In the genomic region with DNA sequence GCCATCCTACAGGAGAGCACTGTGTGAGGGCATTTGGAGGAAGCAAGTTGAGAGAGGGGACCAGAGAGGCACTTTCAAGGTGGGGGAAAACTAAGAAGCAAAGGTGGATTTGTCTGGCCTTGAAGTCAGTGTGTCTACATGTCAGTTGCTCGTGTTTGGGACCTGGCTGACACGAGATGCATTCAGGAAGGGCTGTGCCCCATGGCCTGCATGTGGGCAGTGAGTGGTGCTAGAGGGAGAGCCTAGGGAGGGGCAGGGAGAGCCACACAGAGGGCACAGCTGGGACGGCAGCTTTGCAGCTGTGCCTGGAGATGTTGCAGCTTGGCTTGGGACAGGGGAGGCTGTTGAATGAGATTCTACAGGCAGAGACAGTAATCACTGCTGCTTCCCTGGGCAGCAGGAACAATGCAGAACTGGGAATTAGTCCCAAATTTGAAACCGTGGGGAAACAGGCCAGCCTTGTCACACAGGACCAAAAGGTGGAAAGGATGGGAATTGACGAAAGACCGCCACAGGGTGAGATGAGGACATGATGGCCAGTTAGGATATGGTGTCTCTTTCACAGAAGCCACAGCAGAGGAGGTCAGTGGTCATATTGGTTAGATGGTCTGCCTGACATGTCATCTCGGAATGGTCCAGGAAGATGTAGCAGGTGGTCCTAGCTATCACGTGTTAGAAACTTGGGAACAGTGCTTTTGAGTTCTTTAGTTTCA, we compare ENCODE assay signal across 17 cellular contexts. TPM values are rescaled to one million over a fixed set of nuclear protein-coding genes. Genes with fewer than 3 reads are reported as not detected.
DNase-seq lines count a peak whose midpoint lies in the region; ATAC-seq and TF ChIP-seq lines count a peak whose summit lies in the region.
"Had no signal": no experiment of that assay in that cellular context is flagged by ENCODE, and none has a peak within 500 bp of the region (broad histone marks: within the 10 kb centered on the region; RNA-seq: fewer than 3 reads in every experiment).

No MANE protein-coding gene starts in this region.

- H3K27ac ChIP-seq in CD8-positive, alpha-beta memory T cell (ENCODE audit: low read depth, low read length) = no peak overlapping the region
- H3K27ac ChIP-seq in H9 (ENCODE audit: insufficient read length, low read depth, low read length) (no peak overlapping the region), adipose tissue (ENCODE audit: low read depth, low read length) (peak overlapping the region; percentile 51)
- H3K27ac ChIP-seq: coronary artery, tibial nerve had no signal

- H3K4me3 ChIP-seq in CD8-positive, alpha-beta memory T cell (ENCODE audit: low read length) = no peak overlapping the region
- H3K4me3 ChIP-seq in mucosa of descending colon = no peak overlapping the region
- H3K4me3 ChIP-seq: coronary artery, tibial nerve had no signal

- H2AK5ac ChIP-seq in H9 (ENCODE audit: insufficient read length, low read length) = no peak overlapping the region

- no peak overlapping the region for H3K4me2 ChIP-seq in H9 (ENCODE audit: insufficient read depth, insufficient read length, low read length)

- H3K23me2 ChIP-seq in H9 (ENCODE audit: insufficient read length, low read depth, low read length, poor library complexity, severe bottlenecking) = no peaks in the 10 kb centered on the region

- H3K9me3 Mint-ChIP-seq in CD8-positive, alpha-beta memory T cell = no peaks in the 10 kb centered on the region
- no peaks in the 10 kb centered on the region for H3K9me3 Mint-ChIP-seq in H9
- H3K9me3 Mint-ChIP-seq: activated T-cell treated with anti-CD3 and anti-CD28 coated beads, Interleukin-2, amount 50 U/mL, for 72 hours; naive thymus-derived CD4-positive, alpha-beta T cell had no signal

- H3K4me1 Mint-ChIP-seq in CD8-positive, alpha-beta memory T cell = peaks cover 8 to 18% (median 12%) of the 10 kb centered on the region in 3 donors
- H3K4me1 Mint-ChIP-seq in H9 = peaks cover 5% of the 10 kb centered on the region in 2 experiments; a peak in 3 of 4 replicates

- H3K4ac ChIP-seq in H9 (ENCODE audit: low read depth, low read length) = no peak overlapping the region

- peaks cover 74% of the 10 kb centered on the region for H3K36me3 ChIP-seq in CD8-positive, alpha-beta memory T cell (ENCODE audit: insufficient read depth, low read length)
- peaks cover 61% of the 10 kb centered on the region for H3K36me3 ChIP-seq in mucosa of descending colon (ENCODE audit: low read depth)

- CTCF ChIA-PET in CD8-positive, alpha-beta memory T cell (lab: Charles Lee) = no interaction called here

- no peaks in the 10 kb centered on the region for H3K79me2 ChIP-seq in H9 (ENCODE audit: insufficient read depth, low read length)

- no peak overlapping the region for H3K9ac ChIP-seq in H9 (ENCODE audit: extremely low read depth, insufficient read length, low read length)

- no peaks in the 10 kb centered on the region for H4K20me1 ChIP-seq in H9 (ENCODE audit: control insufficient read depth, insufficient read depth, insufficient read length)

- no peak overlapping the region for H2BK12ac ChIP-seq in H9 (ENCODE audit: insufficient read length, low read depth, low read length)

- H4K91ac ChIP-seq in H9 (ENCODE audit: insufficient read length, low read depth, low read length) = no peak overlapping the region

- no peaks in the 10 kb centered on the region for H3K9me3 ChIP-seq in CD8-positive, alpha-beta memory T cell (ENCODE audit: low read length)
- H3K9me3 ChIP-seq in H9 (ENCODE audit: control insufficient read depth, low read depth, low read length) (no peaks in the 10 kb centered on the region), mucosa of descending colon (no peaks in the 10 kb centered on the region)
- H3K9me3 ChIP-seq: BE2C, tibial nerve had no signal

- intact Hi-C loops in mucosa of descending colon (cut with DNase I, micrococcal nuclease) = no loop called here

- ATAC-seq in GM19324 (IDR thresholded peaks at IDR 0.05; ENCODE audit: low FRiP score, unreplicated experiment) (no peak), mucosa of descending colon (no peak)
- ATAC-seq: naive thymus-derived CD4-positive, alpha-beta T cell had no signal

- no peak overlapping the region for H3T11ph ChIP-seq in H9 (ENCODE audit: low read length)

- H2BK120ac ChIP-seq in H9 (ENCODE audit: low read depth, low read length, poor library complexity, severe bottlenecking) = no peak overlapping the region

- H3K27me3 ChIP-seq in CD8-positive, alpha-beta memory T cell (ENCODE audit: insufficient read depth, low read length, poor library complexity, severe bottlenecking) = no peaks in the 10 kb centered on the region
- H3K27me3 ChIP-seq in H9 (ENCODE audit: insufficient read depth, low read length) = no peaks in the 10 kb centered on the region
- H3K27me3 ChIP-seq: BE2C, tibial nerve had no signal

- H3K4me1 ChIP-seq in CD8-positive, alpha-beta memory T cell (ENCODE audit: insufficient read depth, low read length) = no peaks in the 10 kb centered on the region
- H3K4me1 ChIP-seq in H9 (ENCODE audit: insufficient read depth, low read length) (no peaks in the 10 kb centered on the region), mucosa of descending colon (ENCODE audit: low read depth) (no peaks in the 10 kb centered on the region)
- H3K4me1 ChIP-seq: BE2C, tibial nerve had no signal

- no peak overlapping the region for H2BK15ac ChIP-seq in H9 (ENCODE audit: low read depth, low read length)

- H3K4me3 Mint-ChIP-seq in CD8-positive, alpha-beta memory T cell = no peak overlapping the region
- no peak overlapping the region for H3K4me3 Mint-ChIP-seq in H9
- H3K4me3 Mint-ChIP-seq: activated T-cell treated with anti-CD3 and anti-CD28 coated beads, Interleukin-2, amount 50 U/mL, for 72 hours; naive thymus-derived CD4-positive, alpha-beta T cell had no signal

- TF ChIP-seq CTCF in H9 (conservative IDR thresholded peaks at IDR 0.05) (no peak), mucosa of descending colon (IDR thresholded peaks at IDR 0.05) (no peak)

- H3K18ac ChIP-seq in H9 (ENCODE audit: insufficient read length, low read depth, low read length) = no peak overlapping the region

- H4K5ac ChIP-seq in H9 (ENCODE audit: insufficient read length, low read depth, low read length) = no peak overlapping the region

- POLR2A ChIA-PET in CD8-positive, alpha-beta memory T cell (lab: Charles Lee) = no interaction called here

- peak overlapping the region in 7 of 8 donors; percentile 19 to 84 (median 52) for H3K27ac Mint-ChIP-seq in CD8-positive, alpha-beta memory T cell
- H3K27ac Mint-ChIP-seq in H9 = peak overlapping the region in 2 of 3 experiments; percentile 6 to 48; a peak in 2 of 7 replicates

- H4K8ac ChIP-seq in H9 (replicated peaks; ENCODE audit: insufficient read length, low read depth, low read length) = no peak overlapping the region

- H3K36me3 Mint-ChIP-seq in CD8-positive, alpha-beta memory T cell = peaks cover 33 to 95% (median 38%) of the 10 kb centered on the region in 3 donors
- H3K36me3 Mint-ChIP-seq in H9 (ENCODE audit: insufficient read depth in 1 of 3, low read depth in 3 of 3) = peaks cover 59 to 95% (median 89%) of the 10 kb centered on the region in 3 experiments

- no peak overlapping the region for H2AFZ ChIP-seq in H9 (ENCODE audit: low read length)

- H3K23ac ChIP-seq in H9 (ENCODE audit: insufficient read length, low read depth, low read length) = no peak overlapping the region

- H3K56ac ChIP-seq in H9 (ENCODE audit: insufficient read length, low read depth, low read length) = no peak overlapping the region

- WGBS in H9 (ENCODE audit: extremely low coverage, insufficient read length, low lambda C conversion rate) = no CpG with 5 or more reads among the region's 8 CpGs
- 53 to 71% (median 70%) methylated on average over 8 of the region's 8 CpGs for WGBS in adipose tissue, 3 donors

- H2BK5ac ChIP-seq in H9 (ENCODE audit: insufficient read length, low read length) = no peak overlapping the region

- no peak for DNase-seq in CD8-positive, alpha-beta memory T cell
- no peak for DNase-seq in H9
- DNase-seq in myocyte (ENCODE audit: low read depth) = peak; percentile 49
- no peak for DNase-seq in RKO (ENCODE audit: low spot score)
- no peak for DNase-seq in mucosa of descending colon
- DNase-seq in NCI-H2081 (lab: John Stamatoyannopoulos, UW) = no peak
- DNase-seq: activated CD4-positive, alpha-beta T cell treated with anti-CD3 and anti-CD28 coated beads, Interleukin-2, amount 50 U/mL, for 1 hour; activated T-cell treated with anti-CD3 and anti-CD28 coated beads, Interleukin-2, amount 50 U/mL, for 72 hours; BE2C; HCEC 1CT; naive thymus-derived CD4-positive, alpha-beta T cell; NCI-H1436 treated with DMSO at 0.1 percent for 48 hours; NCI-H82 had no signal

- no peak overlapping the region for H3K14ac ChIP-seq in H9 (ENCODE audit: insufficient read depth, low read length)

- no peak overlapping the region for H2BK20ac ChIP-seq in H9 (ENCODE audit: low read depth, low read length, poor library complexity, severe bottlenecking)

- peaks cover 0 to 1% of the 10 kb centered on the region in 2 donors for H3K27me3 Mint-ChIP-seq in CD8-positive, alpha-beta memory T cell
- H3K27me3 Mint-ChIP-seq in H9 (ENCODE audit: low read depth) = no peaks in the 10 kb centered on the region
- H3K27me3 Mint-ChIP-seq: naive thymus-derived CD4-positive, alpha-beta T cell had no signal

- no peaks in the 10 kb centered on the region for H3K79me1 ChIP-seq in H9 (ENCODE audit: insufficient read depth, low read depth, low read length, poor library complexity, severe bottlenecking)

RNA-seq across cellular contexts. Expression of gene SEC61A1, which starts 10.0 kb away (rescaled TPM):
- total RNA-seq in CD8-positive, alpha-beta memory T cell = 100 to 1,000 TPM; 200 to 208 TPM
- 176 TPM for polyA plus RNA-seq in CD8-positive, alpha-beta memory T cell
- 138 and 146 TPM in 2 replicates for total RNA-seq in H9 (2021)
- polyA plus RNA-seq in adipose tissue = 100 to 1,000 TPM in 1 of 3 donors, 10 to 100 TPM in 2; 51.7 to 212 (median 96.1) TPM
- 234 and 274 TPM in 2 replicates for total RNA-seq in myocyte
- 305 TPM for polyA plus RNA-seq in myocyte (2012)
- 100 to 1,000 TPM; 111 to 159 (median 116) TPM for total RNA-seq in mucosa of descending colon
